ENCODE assay signal across 19 cellular contexts in genomic region chr5:77400645-77401044, GRCh38.
DNase-seq lines count a peak whose midpoint lies in the region; ATAC-seq and TF ChIP-seq lines count a peak whose summit lies in the region.
"Had no signal": no experiment of that assay in that cellular context is flagged by ENCODE, and none has a peak within 500 bp of the region (broad histone marks: within the 10 kb centered on the region; RNA-seq: fewer than 3 reads in every experiment).

No MANE protein-coding gene starts in this region.

- no peaks in the 10 kb centered on the region for H4K20me1 ChIP-seq in SK-N-SH (ENCODE audit: insufficient read depth)

- POLR2A ChIA-PET in SK-N-SH (lab: Yijun Ruan, JAX): no interaction called here

- 70% methylated on average over 1 of the region's 1 CpG for WGBS in SK-N-SH (ENCODE audit: low lambda C conversion rate)
- 90 to 96% (median 91%) methylated on average over 1 of the region's 1 CpG for WGBS in ovary, 3 donors

- DNase-seq in SK-N-SH (no peak), NOMO-1 treated with dmso at 0.1 percent for 144 hours (lab: John Stamatoyannopoulos, UW; ENCODE audit: unreplicated experiment) (peak; percentile 15), islet precursor cell (peak; percentile 71), ovary (no peak)
- DNase-seq: 8988T; activated CD4-positive, alpha-beta T cell treated with anti-CD3 and anti-CD28 coated beads for 4 hours; activated CD8-positive, alpha-beta memory T cell treated with anti-CD3 and anti-CD28 coated beads, Interleukin-2, amount 50 U/mL, for 48 hours; anterior cingulate cortex; effector CD8-positive, alpha-beta T cell; natural killer cell; NCI-H1417; stimulated activated CD4-positive, alpha-beta T cell treated with anti-CD3 and anti-CD28 coated beads, Interleukin-2, amount 100 ng/mL, for 48 hours; substantia nigra had no signal

- no peak for TF ChIP-seq CTCF in SK-N-SH (IDR thresholded peaks at IDR 0.05)
- no peak for TF ChIP-seq CTCF in ovary (IDR thresholded peaks at IDR 0.05)

- no peak for ATAC-seq in SK-N-SH treated with all-trans-retinoic acid at 6 μM for 48 hours
- ATAC-seq in GM21528 (IDR thresholded peaks at IDR 0.05; ENCODE audit: low FRiP score, unreplicated experiment): no peak
- no peak for ATAC-seq in HG02884 (IDR thresholded peaks at IDR 0.05; ENCODE audit: unreplicated experiment)
- ATAC-seq in GM18861 (IDR thresholded peaks at IDR 0.05; ENCODE audit: unreplicated experiment): no peak
- ATAC-seq: natural killer cell had no signal

- H3K36me3 ChIP-seq in SK-N-SH (replicated peaks in 1 of 2; ENCODE audit: control insufficient read depth in 1 of 2, insufficient read depth in 2 of 2, low read length in 1 of 2): no peaks in the 10 kb centered on the region
- H3K36me3 ChIP-seq in ovary: no peaks in the 10 kb centered on the region
- H3K36me3 ChIP-seq: esophagus muscularis mucosa had no signal

- TF ChIP-seq EP300 in SK-N-SH (IDR thresholded peaks at IDR 0.05; ENCODE audit: borderline replicate concordance in 1 of 2, low read depth in 1 of 2, low read length in 1 of 2) (no peak), ovary (IDR thresholded peaks at IDR 0.05) (no peak)

- H3K4me2 ChIP-seq in SK-N-SH: no peak overlapping the region

- no peaks in the 10 kb centered on the region for H3K9me3 ChIP-seq in SK-N-SH
- H3K9me3 ChIP-seq in ovary: no peaks in the 10 kb centered on the region
- H3K9me3 ChIP-seq: esophagus muscularis mucosa had no signal

- H3K9me2 ChIP-seq in SK-N-SH: no peaks in the 10 kb centered on the region

- no peaks in the 10 kb centered on the region for H3F3A ChIP-seq in SK-N-SH (replicated peaks; ENCODE audit: insufficient read depth)

- CTCF ChIA-PET in SK-N-SH (lab: Yijun Ruan, JAX): interaction anchor here (1.4 kb wide), 1 partner anchor 49 kb away, joined by 3 read pairs; no protein-coding TSS in a partner anchor

- H3K79me2 ChIP-seq in SK-N-SH (ENCODE audit: insufficient read depth): no peaks in the 10 kb centered on the region

- H3K9ac ChIP-seq in SK-N-SH: no peak overlapping the region

- no peaks in the 10 kb centered on the region; a peak in 1 of 4 replicates for H3K4me1 ChIP-seq in SK-N-SH (ENCODE audit: control insufficient read depth in 1 of 2, insufficient read depth in 2 of 2, low read depth in 1 of 2, low read length in 1 of 2)
- H3K4me1 ChIP-seq in ovary (ENCODE audit: insufficient read depth): no peaks in the 10 kb centered on the region
- H3K4me1 ChIP-seq: esophagus muscularis mucosa had no signal

- no peak for TF ChIP-seq RAD21 in SK-N-SH (IDR thresholded peaks at IDR 0.05; ENCODE audit: low read length)

- no peak overlapping the region for H3K4me3 ChIP-seq in SK-N-SH (ENCODE audit: low read depth in 2 of 2, low read length in 1 of 2)
- no peak overlapping the region for H3K4me3 ChIP-seq in ovary
- H3K4me3 ChIP-seq: esophagus muscularis mucosa, skin epidermis had no signal

- H2AFZ ChIP-seq in SK-N-SH (ENCODE audit: low read depth): no peak overlapping the region

- H3K27ac ChIP-seq in SK-N-SH (ENCODE audit: low read depth in 2 of 2, low read length in 1 of 2): no peak overlapping the region
- H3K27ac ChIP-seq in ovary: no peak overlapping the region
- H3K27ac ChIP-seq: esophagus muscularis mucosa, skin epidermis had no signal

- 0 out of 2 replicates have a peak, but pooled peaks cover 4% of the 10 kb centered on the region for H3K27me3 ChIP-seq in SK-N-SH (ENCODE audit: insufficient read depth)
- no peaks in the 10 kb centered on the region for H3K27me3 ChIP-seq in ovary
- H3K27me3 ChIP-seq: esophagus muscularis mucosa had no signal

- TF ChIP-seq POLR2A in ovary (IDR thresholded peaks at IDR 0.05): no peak

- intact Hi-C loops in ovary (cut with DNase I): no loop called here

TF ChIP-seq in SK-N-SH treated with all-trans-retinoic acid at 6 μM for 48 hours, 23 proteins besides CTCF, POLR2A, EP300 and RAD21:
- TF ChIP-seq ISL1 (CRISPR knock-in tag; IDR thresholded peaks at IDR 0.05) (0 out of 2 replicates have a peak, but pooled peaks have one; percentile 7), ZC3H10 (CRISPR knock-in tag; IDR thresholded peaks at IDR 0.05) (no peak)

TF ChIP-seq in SK-N-SH, 30 proteins besides CTCF, POLR2A, EP300 and RAD21:
- TF ChIP-seq PBX3 (IDR thresholded peaks at IDR 0.05): no peak

Comparison
In these comparisons a context has a peak if more than half of its experiments do, and no peak if none do; other contexts are left out.
1. DNase-seq: peak in NOMO-1 treated with dmso at 0.1 percent for 144 hours (single experiment) and islet precursor cell (single experiment); none in SK-N-SH (single experiment) and ovary (0 of 5).